In genomic region chr6:110517034-110517433, GRCh38 we compare ENCODE assay signal across 23 cellular contexts. TPM values are rescaled to one million over a fixed set of nuclear protein-coding genes. Genes with fewer than 3 reads are reported as not detected.
"Had no signal": no experiment of that assay in that cellular context is flagged by ENCODE, and none has a peak within 500 bp of the region (broad histone marks: within the 10 kb centered on the region; RNA-seq: fewer than 3 reads in every experiment).

No MANE protein-coding gene starts in this region.

- H3K27ac Mint-ChIP-seq: activated CD4-positive, alpha-beta T cell treated with anti-CD3 and anti-CD28 coated beads for 36 hours; activated naive CD4-positive, alpha-beta T cell treated with anti-CD3 and anti-CD28 coated beads, Interleukin-2, amount 50 U/mL, for 72 hours; activated T-helper 1 cell treated with anti-CD3 and anti-CD28 coated beads, Interleukin-12 subunit alpha, Interleukin-12 subunit beta, Interleukin-2, Interleukin-4 antibody, amounts not matched to agents 30 ng/mL and 10 ng/mL and 1 ng/mL, durations not matched to agents 14 hours and 24 hours and 36 hours; dendritic cell treated with granulocyte-macrophage colony-stimulating factor and Interleukin-4, amounts not matched to agents 40 ng/mL and 50 ng/mL, for 4 days; stimulated activated memory B cell treated with anti-CD40 and anti-IgM and Interleukin-4, amounts not matched to agents 10 μg/mL and 1 μg/mL and 100 μg/mL, for 72 hours; type B pancreatic cell had no signal

- FAIRE-seq: bronchial epithelial cell had no signal

- H3K4me1 ChIP-seq: testis had no signal

- H3K79me2 ChIP-seq: hepatocyte had no signal

- H3K36me3 Mint-ChIP-seq: activated naive CD4-positive, alpha-beta T cell treated with anti-CD3 and anti-CD28 coated beads, Interleukin-2, amount 50 U/mL, for 72 hours; stimulated activated memory B cell treated with anti-CD40 and anti-IgM and Interleukin-4, amounts not matched to agents 10 μg/mL and 1 μg/mL and 100 μg/mL, for 72 hours; type B pancreatic cell had no signal

- DNase-seq: activated CD4-positive, alpha-beta T cell treated with anti-CD3 and anti-CD28 coated beads for 36 hours; activated CD4-positive, alpha-beta T cell treated with anti-CD3 and anti-CD28 coated beads, Interleukin-2, amount 50 U/mL, for 48 hours; activated gamma-delta T cell treated with Interleukin-2 at 50 U/mL for 16 hours; activated T-cell treated with anti-CD3 and anti-CD28 coated beads for 4 hours; effector CD8-positive, alpha-beta T cell; left cardiac atrium; midbrain; spleen; stimulated activated CD4-positive, alpha-beta T cell treated with anti-CD3 and anti-CD28 coated beads, Interleukin-4, amount 100 ng/mL, for 4 hours; testis had no signal

- H3K9me3 ChIP-seq: spleen, testis had no signal

- H3K9me3 Mint-ChIP-seq: activated naive CD4-positive, alpha-beta T cell treated with anti-CD3 and anti-CD28 coated beads, Interleukin-2, amount 50 U/mL, for 72 hours; activated T-helper 1 cell treated with anti-CD3 and anti-CD28 coated beads, Interleukin-12 subunit alpha, Interleukin-12 subunit beta, Interleukin-2, Interleukin-4 antibody, amounts not matched to agents 30 ng/mL and 10 ng/mL and 1 ng/mL, durations not matched to agents 14 hours and 24 hours and 36 hours; neural crest cell; stimulated activated memory B cell treated with anti-CD40 and anti-IgM and Interleukin-4, amounts not matched to agents 10 μg/mL and 1 μg/mL and 100 μg/mL, for 72 hours; type B pancreatic cell had no signal

- H3K4me1 Mint-ChIP-seq: activated CD4-positive, alpha-beta T cell treated with anti-CD3 and anti-CD28 coated beads for 36 hours had no signal

- H3K4me2 ChIP-seq: hepatocyte had no signal

- H3K36me3 ChIP-seq: spleen had no signal

- H2AFZ ChIP-seq: hepatocyte had no signal

- H3K4me3 Mint-ChIP-seq: activated CD4-positive, alpha-beta T cell treated with anti-CD3 and anti-CD28 coated beads for 36 hours; activated T-helper 1 cell treated with anti-CD3 and anti-CD28 coated beads, Interleukin-12 subunit alpha, Interleukin-12 subunit beta, Interleukin-2, Interleukin-4 antibody, amounts not matched to agents 30 ng/mL and 10 ng/mL and 1 ng/mL, durations not matched to agents 14 hours and 24 hours and 36 hours; dendritic cell treated with granulocyte-macrophage colony-stimulating factor and Interleukin-4, amounts not matched to agents 40 ng/mL and 50 ng/mL, for 4 days; neural crest cell; stimulated activated memory B cell treated with anti-CD40 and anti-IgM and Interleukin-4, amounts not matched to agents 10 μg/mL and 1 μg/mL and 100 μg/mL, for 72 hours; type B pancreatic cell had no signal

- H3K4me3 ChIP-seq: hepatocyte, lung, spleen, testis had no signal

- H3K27me3 Mint-ChIP-seq: dendritic cell treated with granulocyte-macrophage colony-stimulating factor and Interleukin-4, amounts not matched to agents 40 ng/mL and 50 ng/mL, for 4 days; type B pancreatic cell had no signal

- H3K27ac ChIP-seq: hepatocyte, spleen, testis had no signal

- H3K27me3 ChIP-seq: hepatocyte, testis had no signal

RNA-seq across cellular contexts. Expression of gene SLC22A16, which starts 40.6 kb away (rescaled TPM):
- total RNA-seq: activated CD4-positive, alpha-beta T cell treated with anti-CD3 and anti-CD28 coated beads for 36 hours; activated naive CD4-positive, alpha-beta T cell treated with anti-CD3 and anti-CD28 coated beads, Interleukin-2, amount 50 U/mL, for 72 hours; activated T-helper 1 cell treated with anti-CD3 and anti-CD28 coated beads, Interleukin-12 subunit alpha, Interleukin-12 subunit beta, Interleukin-2, Interleukin-4 antibody, amounts not matched to agents 30 ng/mL and 10 ng/mL and 1 ng/mL, durations not matched to agents 14 hours and 24 hours and 36 hours; bronchial epithelial cell; chondrocyte; esophagus mucosa; hepatocyte; myocyte; neural crest cell; pulmonary artery endothelial cell had no signal
- polyA plus RNA-seq: hepatocyte had no signal
